25 cellular contexts compared by ENCODE assay signal in genomic region chrX:51852621-51853020, GRCh38.
"Had no signal": no experiment of that assay in that cellular context is flagged by ENCODE, and none has a peak within 500 bp of the region (broad histone marks: within the 10 kb centered on the region; RNA-seq: fewer than 3 reads in every experiment).

No MANE protein-coding gene starts in this region.

- H3K27ac ChIP-seq: gastrocnemius medialis, left lung, lower lobe of right lung, suprapubic skin, tibial artery, upper lobe of right lung, WERI-Rb-1 had no signal

- H3K9me3 Mint-ChIP-seq: activated naive CD4-positive, alpha-beta T cell treated with anti-CD3 and anti-CD28 coated beads, Interleukin-2, amount 50 U/mL, for 24 hours had no signal

- H3K27me3 Mint-ChIP-seq: activated CD8-positive, alpha-beta T cell treated with anti-CD3 and anti-CD28 coated beads for 36 hours; activated naive CD4-positive, alpha-beta T cell treated with anti-CD3 and anti-CD28 coated beads, Interleukin-2, amount 50 U/mL, for 24 hours; activated T-helper 17 cell treated with anti-CD3 and anti-CD28 coated beads, Interleukin-2, amount 50 U/mL, for 72 hours; T-helper 17 cell had no signal

- DNase-seq: activated CD4-positive, alpha-beta T cell treated with anti-CD3 and anti-CD28 coated beads, Interleukin-2, amount 50 U/mL, for 1 hour; activated CD8-positive, alpha-beta T cell treated with anti-CD3 and anti-CD28 coated beads for 36 hours; activated T-cell treated with anti-CD3 and anti-CD28 coated beads, Interleukin-2, amount 50 U/mL, for 4 hours; dermis blood vessel endothelial cell; effector CD8-positive, alpha-beta T cell; erythroblast; gastrocnemius medialis; glutamatergic neuron; left lung; lower lobe of right lung; mesenchymal stem cell; natural killer cell; posterior cingulate gyrus; right cardiac atrium; stimulated activated CD4-positive, alpha-beta T cell treated with anti-CD3 and anti-CD28 coated beads, Interleukin-15, amount 100 ng/mL, for 24 hours; stimulated activated CD4-positive, alpha-beta T cell treated with anti-CD3 and anti-CD28 coated beads, Interleukin-2, amount 100 ng/mL, for 24 hours; stimulated activated naive CD4-positive, alpha-beta T cell; T-helper 17 cell; T1000; tibial artery; upper lobe of right lung; WERI-Rb-1 had no signal

- H3K4me3 Mint-ChIP-seq: activated CD8-positive, alpha-beta T cell treated with anti-CD3 and anti-CD28 coated beads for 36 hours; activated naive CD4-positive, alpha-beta T cell treated with anti-CD3 and anti-CD28 coated beads, Interleukin-2, amount 50 U/mL, for 24 hours; activated T-cell treated with anti-CD3 and anti-CD28 coated beads, Interleukin-2, amount 50 U/mL, for 4 hours; activated T-helper 17 cell treated with anti-CD3 and anti-CD28 coated beads, Interleukin-2, amount 50 U/mL, for 72 hours; natural killer cell; T-helper 17 cell had no signal

- H3K4me1 ChIP-seq: gastrocnemius medialis, left lung, lower lobe of right lung, suprapubic skin, tibial artery, upper lobe of right lung had no signal

- H3K36me3 ChIP-seq: gastrocnemius medialis, left lung, lower lobe of right lung, suprapubic skin, upper lobe of right lung, WERI-Rb-1 had no signal

- H3K9me3 ChIP-seq: lower lobe of right lung, suprapubic skin, tibial artery, upper lobe of right lung had no signal

- H3K27me3 ChIP-seq: gastrocnemius medialis, left lung, suprapubic skin, tibial artery, upper lobe of right lung had no signal

- ATAC-seq: activated CD8-positive, alpha-beta T cell treated with anti-CD3 and anti-CD28 coated beads for 36 hours; activated T-cell treated with anti-CD3 and anti-CD28 coated beads, Interleukin-2, amount 50 U/mL, for 4 hours; activated T-helper 17 cell treated with anti-CD3 and anti-CD28 coated beads, Interleukin-2, amount 50 U/mL, for 72 hours; gastrocnemius medialis; left lung; lower lobe of right lung; natural killer cell; right cardiac atrium; T-helper 17 cell; upper lobe of right lung had no signal

- H3K4me1 Mint-ChIP-seq: activated T-helper 17 cell treated with anti-CD3 and anti-CD28 coated beads, Interleukin-2, amount 50 U/mL, for 72 hours had no signal

- H3K27ac Mint-ChIP-seq: activated naive CD4-positive, alpha-beta T cell treated with anti-CD3 and anti-CD28 coated beads, Interleukin-2, amount 50 U/mL, for 24 hours; activated T-helper 17 cell treated with anti-CD3 and anti-CD28 coated beads, Interleukin-2, amount 50 U/mL, for 72 hours; T-helper 17 cell had no signal

- H3K4me3 ChIP-seq: gastrocnemius medialis, left lung, lower lobe of right lung, suprapubic skin, tibial artery, upper lobe of right lung had no signal
